ENCODE assay signal across 8 cellular contexts in genomic region chr9:132160802-132161742, GRCh38. TPM values are rescaled to one million over a fixed set of nuclear protein-coding genes. Genes with fewer than 3 reads are reported as not detected.
DNase-seq lines count a peak whose midpoint lies in the region; ATAC-seq and TF ChIP-seq lines count a peak whose summit lies in the region.

No MANE protein-coding gene starts in this region.

- H3K4me2 ChIP-seq in SK-N-SH: peak overlapping the region; percentile 91

- H3K9ac ChIP-seq in SK-N-SH: peak overlapping the region; percentile 55

- H4K20me1 ChIP-seq in SK-N-SH (ENCODE audit: insufficient read depth): peaks cover 11% of the 10 kb centered on the region; the same call in 1 of the 2 replicates

- H3K36me3 ChIP-seq in SK-N-SH (replicated peaks in 1 of 2; ENCODE audit: control insufficient read depth in 1 of 2, insufficient read depth in 2 of 2, low read length in 1 of 2): no peaks in the 10 kb centered on the region

- H3K4me1 ChIP-seq in SK-N-SH (ENCODE audit: control insufficient read depth in 1 of 2, insufficient read depth in 2 of 2, low read depth in 1 of 2, low read length in 1 of 2): peaks cover 0 to 14% of the 10 kb centered on the region in 2 experiments; a peak in 1 of 4 replicates

- 26% methylated on average over 15 of the region's 50 CpGs for WGBS in SK-N-SH (ENCODE audit: low lambda C conversion rate)

- no peaks in the 10 kb centered on the region for H3K27me3 ChIP-seq in SK-N-SH (ENCODE audit: insufficient read depth)

- ATAC-seq in GM21528 (IDR thresholded peaks at IDR 0.05; ENCODE audit: low FRiP score, unreplicated experiment): no peak

- peak overlapping the region in 1 of 2 experiments; percentile 16; a peak in 1 of 4 replicates for H3K27ac ChIP-seq in SK-N-SH (ENCODE audit: low read depth in 2 of 2, low read length in 1 of 2)

- no peaks in the 10 kb centered on the region; the same call in 1 of the 2 replicates for H3K79me2 ChIP-seq in SK-N-SH (ENCODE audit: insufficient read depth)

- POLR2A ChIA-PET in SK-N-SH (lab: Yijun Ruan, JAX): no interaction called here

- no peak for TF ChIP-seq CTCF in SK-N-SH (IDR thresholded peaks at IDR 0.05)

- no peaks in the 10 kb centered on the region for H3F3A ChIP-seq in SK-N-SH (replicated peaks; ENCODE audit: insufficient read depth)

- peak overlapping the region; percentile 89 for H2AFZ ChIP-seq in SK-N-SH (ENCODE audit: low read depth)

- H3K9me3 ChIP-seq in SK-N-SH: no peaks in the 10 kb centered on the region

- H3K9me2 ChIP-seq in SK-N-SH: no peaks in the 10 kb centered on the region

- peak; percentile 36 for DNase-seq in NK-92 treated with Interleukin-12 subunit alpha and Interleukin-12 subunit beta, amount 100 ng/mL, for 24 hours (lab: John Stamatoyannopoulos, UW)
- DNase-seq in NK-92 (lab: John Stamatoyannopoulos, UW; ENCODE audit: unreplicated experiment): no peak
- peak; percentile 84 for DNase-seq in SK-N-SH
- peak; percentile 43 for DNase-seq in activated naive CD4-positive, alpha-beta T cell treated with anti-CD3 and anti-CD28 coated beads, Interleukin-2, amount 50 U/mL, for 16 hours
- peak; percentile 76 for DNase-seq in hepatic stellate cell (ENCODE audit: low spot score)
- DNase-seq in stimulated activated CD4-positive, alpha-beta T cell treated with anti-CD3 and anti-CD28 coated beads, Interleukin-12 subunit alpha, Interleukin-12 subunit beta, amount 100 ng/mL, for 24 hours (ENCODE audit: low read depth in 2 of 2): peak; percentile 28 to 35
- DNase-seq in DMS114 treated with DMSO at 0.1 percent for 48 hours (lab: John Stamatoyannopoulos, UW; ENCODE audit: unreplicated experiment): no peak

- no peak for TF ChIP-seq EP300 in SK-N-SH (IDR thresholded peaks at IDR 0.05; ENCODE audit: borderline replicate concordance in 1 of 2, low read depth in 1 of 2, low read length in 1 of 2)

- TF ChIP-seq RAD21 in SK-N-SH (IDR thresholded peaks at IDR 0.05; ENCODE audit: low read length): peak; percentile 19; the same call in 1 of the 2 replicates

- peak overlapping the region; percentile 73 to 89 for H3K4me3 ChIP-seq in SK-N-SH (ENCODE audit: low read depth in 2 of 2, low read length in 1 of 2)

- CTCF ChIA-PET in SK-N-SH (lab: Yijun Ruan, JAX): interaction anchor here (0.6 to 6.3 kb wide), 2 partner anchors 8 to 100 kb away, joined by 3 to 26 read pairs; no protein-coding TSS in a partner anchor

TF ChIP-seq in SK-N-SH, 30 proteins besides CTCF, POLR2A, EP300 and RAD21:
- peak; percentile 52; the same call in 1 of the 2 replicates for TF ChIP-seq POLR2AphosphoS5 (IDR thresholded peaks at IDR 0.05; ENCODE audit: low read depth, low read length)
- no peak for TF ChIP-seq USF1 (IDR thresholded peaks at IDR 0.05; ENCODE audit: borderline replicate concordance, low read depth)
- peak; percentile 60 for TF ChIP-seq GABPA (IDR thresholded peaks at IDR 0.05; ENCODE audit: low read depth)
- TF ChIP-seq PBX3 (IDR thresholded peaks at IDR 0.05): peak; percentile 60; the same call in 1 of the 2 replicates
- no peak for TF ChIP-seq FOSL2 (IDR thresholded peaks at IDR 0.05; ENCODE audit: borderline replicate concordance, low read depth)
- peak; percentile 18; the same call in 1 of the 2 replicates for TF ChIP-seq TAF1 (IDR thresholded peaks at IDR 0.05; ENCODE audit: borderline replicate concordance, low read depth, low read length)
- TF ChIP-seq NFIC (IDR thresholded peaks at IDR 0.05; ENCODE audit: borderline replicate concordance): no peak
- TF ChIP-seq GATA2 (CRISPR knock-in tag; IDR thresholded peaks at IDR 0.05): peak; percentile 66
- no peak for TF ChIP-seq SIN3A (IDR thresholded peaks at IDR 0.05; ENCODE audit: borderline replicate concordance, low read depth, low read length)

RNA-seq across cellular contexts. Expression of gene NTNG2, which starts 0.8 kb away (rescaled TPM):
- polyA plus RNA-seq in SK-N-SH (2012; rRNA removed): 5.1 and 6.1 TPM in 2 replicates
- polyA plus RNA-seq in SK-N-SH (2012; cell fraction: cytosol; rRNA removed): 1.8 and 3.6 TPM in 2 replicates
- 11.3 and 17.2 TPM in 2 replicates for polyA plus RNA-seq in SK-N-SH (2012; cell fraction: nucleus; rRNA removed)

Comparison
In these comparisons a context has a peak if more than half of its experiments do, and no peak if none do; other contexts are left out.
1. DNase-seq: peak in NK-92 treated with Interleukin-12 subunit alpha and Interleukin-12 subunit beta, amount 100 ng/mL, for 24 hours (single experiment), SK-N-SH (single experiment), activated naive CD4-positive, alpha-beta T cell treated with anti-CD3 and anti-CD28 coated beads, Interleukin-2, amount 50 U/mL, for 16 hours (single experiment), hepatic stellate cell (single experiment) and stimulated activated CD4-positive, alpha-beta T cell treated with anti-CD3 and anti-CD28 coated beads, Interleukin-12 subunit alpha, Interleukin-12 subunit beta, amount 100 ng/mL, for 24 hours (2 of 2); none in NK-92 (single experiment) and DMS114 treated with DMSO at 0.1 percent for 48 hours (single experiment).